In the genomic region with DNA sequence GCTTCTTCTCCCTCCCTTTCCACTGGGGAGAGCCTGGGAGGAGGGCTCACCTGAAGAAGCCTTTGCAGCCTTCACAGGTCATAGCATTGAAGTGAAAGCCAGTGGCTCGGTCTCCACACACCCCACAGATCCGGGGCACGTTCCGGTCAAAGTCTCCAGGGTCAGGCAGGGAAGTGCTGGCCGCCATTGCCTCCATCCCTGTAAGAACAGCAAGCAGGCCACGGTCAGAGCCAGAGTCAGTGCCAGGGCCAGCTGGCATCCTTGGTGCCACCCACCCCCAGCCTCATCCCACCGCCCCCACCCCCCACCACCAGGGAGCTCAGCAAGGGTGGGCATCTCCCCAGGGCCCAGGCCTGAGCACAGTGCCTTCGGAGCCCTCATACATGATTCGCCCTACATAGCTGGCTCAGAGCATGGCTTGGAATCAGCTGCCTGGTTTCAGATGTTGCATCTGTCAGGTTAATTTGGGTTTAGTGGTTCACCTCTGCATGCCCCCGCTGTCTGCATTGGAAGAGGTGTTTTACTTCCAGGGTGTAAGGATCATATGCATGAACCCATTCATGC, we compare ENCODE assay signal across 16 cellular contexts. TPM values are rescaled to one million over a fixed set of nuclear protein-coding genes. Genes with fewer than 3 reads are reported as not detected.
"Had no signal": no experiment of that assay in that cellular context is flagged by ENCODE, and none has a peak within 500 bp of the region (broad histone marks: within the 10 kb centered on the region; RNA-seq: fewer than 3 reads in every experiment).

No MANE protein-coding gene starts in this region.

- H3K9me3 ChIP-seq: adrenal gland, esophagus squamous epithelium had no signal

- H3K27ac ChIP-seq: adrenal gland, esophagus squamous epithelium had no signal

- H3K27ac Mint-ChIP-seq: activated naive CD4-positive, alpha-beta T cell treated with anti-CD3 and anti-CD28 coated beads, Interleukin-2, amount 50 U/mL, for 24 hours; mesothelial cell of epicardium; type B pancreatic cell had no signal

- DNase-seq: activated CD4-positive, alpha-beta T cell treated with anti-CD3 and anti-CD28 coated beads for 4 hours; activated CD8-positive, alpha-beta memory T cell treated with anti-CD3 and anti-CD28 coated beads, Interleukin-2, amount 50 U/mL, for 4 hours; adrenal gland; cerebellar nuclear complex; effector memory CD4-positive, alpha-beta T cell; esophagus squamous epithelium; occipital lobe; stimulated activated CD4-positive, alpha-beta T cell treated with anti-CD3 and anti-CD28 coated beads, Interleukin-12 subunit alpha, Interleukin-12 subunit beta, amount 100 ng/mL, for 4 hours; stimulated activated CD4-positive, alpha-beta T cell treated with anti-CD3 and anti-CD28 coated beads, Interleukin-1b, Interleukin-23, amount 100 ng/mL, for 48 hours; stimulated activated CD8-positive, alpha-beta memory T cell treated with anti-CD3 and anti-CD28 coated beads, Interleukin-4, amount 100 ng/mL, for 48 hours; stimulated activated naive CD4-positive, alpha-beta T cell treated with Interleukin-2 at 50 U/mL for 16 hours had no signal

- H3K27me3 ChIP-seq: adrenal gland, esophagus squamous epithelium had no signal

- H3K27me3 Mint-ChIP-seq: activated naive CD4-positive, alpha-beta T cell treated with anti-CD3 and anti-CD28 coated beads, Interleukin-2, amount 50 U/mL, for 24 hours; type B pancreatic cell had no signal

- H3K9me3 Mint-ChIP-seq: activated naive CD4-positive, alpha-beta T cell treated with anti-CD3 and anti-CD28 coated beads, Interleukin-2, amount 50 U/mL, for 24 hours; mesothelial cell of epicardium; type B pancreatic cell had no signal

- H3K4me3 ChIP-seq: adrenal gland, esophagus squamous epithelium had no signal

- H3K36me3 Mint-ChIP-seq: mesothelial cell of epicardium, type B pancreatic cell had no signal

- H3K4me3 Mint-ChIP-seq: activated naive CD4-positive, alpha-beta T cell treated with anti-CD3 and anti-CD28 coated beads, Interleukin-2, amount 50 U/mL, for 24 hours; mesothelial cell of epicardium; type B pancreatic cell had no signal

RNA-seq across cellular contexts. Expression of gene VDR, which starts 25.8 kb away (rescaled TPM):
- total RNA-seq: occipital lobe, temporal lobe had no signal
- polyA plus RNA-seq: neural cell had no signal
